Comparison of ENCODE assay signal across 8 cellular contexts in the genomic region with DNA sequence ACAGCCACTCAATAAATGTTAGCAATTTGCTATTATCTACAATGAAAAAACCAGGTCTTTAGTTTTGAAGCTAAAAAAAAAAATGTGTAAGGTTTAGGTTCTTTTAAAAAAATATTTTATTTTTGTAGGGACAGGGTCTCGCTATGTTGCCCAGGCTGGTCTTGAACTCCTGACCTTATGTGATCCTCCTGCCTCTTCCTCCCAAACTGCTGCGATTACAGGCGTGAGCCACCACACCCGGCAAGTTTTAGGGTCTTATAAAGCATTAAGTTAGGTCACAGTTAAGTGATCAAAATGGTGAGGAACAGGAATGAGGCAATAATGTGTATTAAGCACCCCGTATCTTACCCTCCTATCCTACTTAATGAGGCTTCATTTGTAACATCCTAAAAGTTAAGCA. TPM values are rescaled to one million over a fixed set of nuclear protein-coding genes. Genes with fewer than 3 reads are reported as not detected.
DNase-seq lines count a peak whose midpoint lies in the region; ATAC-seq and TF ChIP-seq lines count a peak whose summit lies in the region.

No MANE protein-coding gene starts in this region.

- H3K9me2 ChIP-seq in Loucy (replicated peaks; ENCODE audit: low read depth, low read length): no peaks in the 10 kb centered on the region

- peaks cover 44% of the 10 kb centered on the region for H3K4me1 ChIP-seq in left ventricle myocardium inferior
- H3K4me1 ChIP-seq in Loucy (ENCODE audit: insufficient read depth, low read length, poor library complexity, severe bottlenecking): peaks cover 38% of the 10 kb centered on the region

- H3K27me3 ChIP-seq in left ventricle myocardium inferior (ENCODE audit: low read depth) (no peaks in the 10 kb centered on the region), Loucy (ENCODE audit: insufficient read depth, low read length, poor library complexity, severe bottlenecking) (peaks cover 37% of the 10 kb centered on the region)

- peaks cover 20% of the 10 kb centered on the region for H3K36me3 Mint-ChIP-seq in effector memory CD8-positive, alpha-beta T cell (ENCODE audit: insufficient read depth)
- no peaks in the 10 kb centered on the region for H3K36me3 Mint-ChIP-seq in osteocyte (ENCODE audit: unreplicated experiment)

- no peak for DNase-seq in left ventricle myocardium inferior
- DNase-seq in cardiac septum (ENCODE audit: low spot score): no peak
- no peak for DNase-seq in effector memory CD8-positive, alpha-beta T cell
- DNase-seq in osteocyte (ENCODE audit: extremely low spot score, unreplicated experiment): no peak
- no peak for DNase-seq in activated gamma-delta T cell treated with Interleukin-2 at 50 U/mL for 16 hours
- DNase-seq in posterior vena cava (ENCODE audit: low spot score): no peak
- no peak for DNase-seq in NCI-H2171 (lab: John Stamatoyannopoulos, UW)

- intact Hi-C loops in left ventricle myocardium inferior (cut with micrococcal nuclease): loop anchor here (10.0 kb wide), 1 partner anchor 404 kb away; no protein-coding TSS in a partner anchor
- intact Hi-C loops in cardiac septum (cut with DNase I): loop anchor here (5.0 kb wide), 1 partner anchor 387 kb away; the partner anchor contains the start of gene SLC25A13
- intact Hi-C loops in posterior vena cava (cut with DNase I): no loop called here

- peaks cover 55% of the 10 kb centered on the region for H3K79me2 ChIP-seq in Loucy (ENCODE audit: insufficient read depth, low read length)

- TF ChIP-seq CTCF in left ventricle myocardium inferior (IDR thresholded peaks at IDR 0.05; ENCODE audit: borderline replicate concordance) (no peak), Loucy (conservative IDR thresholded peaks at IDR 0.05; ENCODE audit: low read length) (no peak), osteocyte (IDR thresholded peaks at IDR 0.05) (no peak)

- peak overlapping the region; percentile 97 to 100 for H3K27ac Mint-ChIP-seq in effector memory CD8-positive, alpha-beta T cell
- H3K27ac Mint-ChIP-seq in osteocyte (ENCODE audit: unreplicated experiment): peak overlapping the region; percentile 98

- H3K9ac ChIP-seq in Loucy (ENCODE audit: low read depth, low read length, poor library complexity, severe bottlenecking): peak overlapping the region; percentile 85

- peak overlapping the region; percentile 97 for H2AFZ ChIP-seq in Loucy (ENCODE audit: low read length)

- peaks cover 45% of the 10 kb centered on the region for H4K20me1 ChIP-seq in Loucy (ENCODE audit: insufficient read depth, low read length, poor library complexity, severe bottlenecking)

- peaks cover 0 to 7% of the 10 kb centered on the region in 2 donors for H3K27me3 Mint-ChIP-seq in effector memory CD8-positive, alpha-beta T cell
- H3K27me3 Mint-ChIP-seq in osteocyte (ENCODE audit: unreplicated experiment): no peaks in the 10 kb centered on the region

- peak overlapping the region; percentile 91 for H3K27ac ChIP-seq in left ventricle myocardium inferior (replicated peaks)

- peaks cover 0 to 8% of the 10 kb centered on the region in 2 donors for H3K9me3 Mint-ChIP-seq in effector memory CD8-positive, alpha-beta T cell
- no peaks in the 10 kb centered on the region for H3K9me3 Mint-ChIP-seq in osteocyte (ENCODE audit: unreplicated experiment)

- H3K36me3 ChIP-seq in left ventricle myocardium inferior (no peaks in the 10 kb centered on the region), Loucy (ENCODE audit: insufficient read depth, low read length) (no peaks in the 10 kb centered on the region)

- H3K9me3 ChIP-seq in left ventricle myocardium inferior (replicated peaks) (peaks cover 7% of the 10 kb centered on the region), Loucy (ENCODE audit: insufficient read depth, low read depth, low read length) (peaks cover 6% of the 10 kb centered on the region; the same call in 1 of the 2 replicates)

- peaks cover 18 to 33% of the 10 kb centered on the region in 2 donors for H3K4me1 Mint-ChIP-seq in effector memory CD8-positive, alpha-beta T cell (ENCODE audit: low read depth in 2 of 2)
- H3K4me1 Mint-ChIP-seq in osteocyte (ENCODE audit: unreplicated experiment): peaks cover 22% of the 10 kb centered on the region

- no peak for ATAC-seq in effector memory CD8-positive, alpha-beta T cell (replicated peaks)

- no peaks in the 10 kb centered on the region for H3F3A ChIP-seq in Loucy (ENCODE audit: low read depth)

- H3K4me3 ChIP-seq in left ventricle myocardium inferior (peak overlapping the region; percentile 86), Loucy (ENCODE audit: low read length, poor library complexity, severe bottlenecking) (peak overlapping the region; percentile 93)

- peak overlapping the region; percentile 91 to 99 for H3K4me3 Mint-ChIP-seq in effector memory CD8-positive, alpha-beta T cell
- H3K4me3 Mint-ChIP-seq in osteocyte (ENCODE audit: unreplicated experiment): peak overlapping the region; percentile 91

- peak overlapping the region; percentile 90 for H3K4me2 ChIP-seq in Loucy (ENCODE audit: low read depth, low read length, poor library complexity, severe bottlenecking)

RNA-seq across cellular contexts. Expression of gene SEM1, which starts 0.8 kb away (rescaled TPM):
- total RNA-seq in left ventricle myocardium inferior: 51.0 TPM
- total RNA-seq in cardiac septum: 55.3 TPM
- total RNA-seq in osteocyte: 38.3 and 46.5 TPM in 2 replicates
- total RNA-seq in posterior vena cava: 10 to 100 TPM; 40.6 to 45.8 TPM

Comparison
In these comparisons a context has a peak if more than half of its experiments do, and no peak if none do; other contexts are left out.
1. intact Hi-C loops: an anchor here in left ventricle myocardium inferior (10.0 kb wide) and cardiac septum (5.0 kb wide); none called in posterior vena cava.